In the genomic region with DNA sequence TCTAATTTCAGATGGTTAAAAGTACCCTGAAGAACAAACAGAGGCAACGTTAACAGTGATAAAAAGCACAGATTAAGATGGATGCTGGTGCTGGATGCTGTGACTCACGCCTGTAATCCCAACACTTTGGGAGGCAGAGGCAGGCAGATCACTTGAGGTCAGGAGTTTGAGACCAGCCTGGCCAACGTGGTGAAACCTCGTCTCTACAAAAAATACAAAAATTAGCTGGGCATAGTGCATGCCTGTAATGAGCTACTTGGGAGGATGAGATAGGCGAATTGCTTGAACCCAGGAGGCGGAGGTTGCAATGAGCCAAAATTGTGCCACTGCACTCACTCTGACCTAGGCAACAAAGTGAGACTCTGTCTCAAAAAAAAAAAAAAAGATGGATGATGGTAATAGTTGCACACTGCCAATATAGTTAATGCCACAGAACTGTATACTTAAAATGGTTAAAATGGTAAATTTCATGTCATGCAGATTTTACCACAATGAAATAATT, we compare ENCODE assay signal across 1 cellular context.
A peak's percentile ranks its signal among the peaks of the same experiment; 100 is the strongest.
TF ChIP-seq lines count a peak whose summit lies in the region.

No MANE protein-coding gene starts in this region.

TF ChIP-seq in HEK293, 187 proteins besides CTCF, POLR2A, EP300 and RAD21 (continued from another document):
- TF ChIP-seq GLIS1 (tag by site-specific recombination; IDR thresholded peaks at IDR 0.05) (0 out of 2 replicates have a peak, but pooled peaks have one; percentile 28), GFI1B (tag by site-specific recombination; IDR thresholded peaks at IDR 0.05) (0 out of 2 replicates have a peak, but pooled peaks have one; percentile 30)
- TF ChIP-seq, protein P1, sequence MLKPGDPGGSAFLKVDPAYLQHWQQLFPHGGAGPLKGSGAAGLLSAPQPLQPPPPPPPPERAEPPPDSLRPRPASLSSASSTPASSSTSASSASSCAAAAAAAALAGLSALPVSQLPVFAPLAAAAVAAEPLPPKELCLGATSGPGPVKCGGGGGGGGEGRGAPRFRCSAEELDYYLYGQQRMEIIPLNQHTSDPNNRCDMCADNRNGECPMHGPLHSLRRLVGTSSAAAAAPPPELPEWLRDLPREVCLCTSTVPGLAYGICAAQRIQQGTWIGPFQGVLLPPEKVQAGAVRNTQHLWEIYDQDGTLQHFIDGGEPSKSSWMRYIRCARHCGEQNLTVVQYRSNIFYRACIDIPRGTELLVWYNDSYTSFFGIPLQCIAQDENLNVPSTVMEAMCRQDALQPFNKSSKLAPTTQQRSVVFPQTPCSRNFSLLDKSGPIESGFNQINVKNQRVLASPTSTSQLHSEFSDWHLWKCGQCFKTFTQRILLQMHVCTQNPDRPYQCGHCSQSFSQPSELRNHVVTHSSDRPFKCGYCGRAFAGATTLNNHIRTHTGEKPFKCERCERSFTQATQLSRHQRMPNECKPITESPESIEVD (tag by site-specific recombination; IDR thresholded peaks at IDR 0.05), result peak; percentile 89
